In the genomic region with DNA sequence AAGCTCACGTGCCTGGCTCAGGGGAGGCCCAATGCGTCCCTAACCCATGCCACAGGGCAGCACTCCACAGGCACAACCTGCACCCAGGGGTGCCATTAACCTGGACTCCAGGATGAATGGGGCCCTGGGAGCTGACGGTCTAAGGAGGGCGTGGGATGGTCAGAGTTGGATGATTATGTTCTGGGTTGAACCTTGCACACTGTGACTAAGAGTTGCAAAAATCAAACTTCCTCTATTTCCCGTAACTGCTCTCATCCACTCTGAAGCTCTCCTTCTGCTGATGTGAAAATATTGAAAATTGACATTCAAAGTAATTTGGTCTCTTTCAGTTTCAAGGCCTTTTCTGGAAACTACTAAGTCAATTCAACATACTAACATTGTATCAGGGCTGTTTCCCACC, we compare ENCODE assay signal across 6 cellular contexts. TPM values are rescaled to one million over a fixed set of nuclear protein-coding genes. Genes with fewer than 3 reads are reported as not detected.
"Had no signal": no experiment of that assay in that cellular context is flagged by ENCODE, and none has a peak within 500 bp of the region (broad histone marks: within the 10 kb centered on the region; RNA-seq: fewer than 3 reads in every experiment).

No MANE protein-coding gene starts in this region.

RNA-seq across cellular contexts. Expression of a gene that starts 54.0 kb away (rescaled TPM):
- total RNA-seq: activated CD4-positive, alpha-beta T cell treated with anti-CD3 and anti-CD28 coated beads, Interleukin-2, amount 10 ng/mL, durations not matched to agents 7 days and 5 days; activated naive CD4-positive, alpha-beta T cell treated with anti-CD3 and anti-CD28 coated beads, Interleukin-2, amount 50 U/mL, for 72 hours; activated T-cell treated with anti-CD3 and anti-CD28 coated beads, Interleukin-2, amount 50 U/mL, for 4 hours; ascending aorta; MCF 10A; PC-3 had no signal
